ENCODE assay signal across 16 cellular contexts in genomic region chr1:152752225-152752624, GRCh38. TPM values are rescaled to one million over a fixed set of nuclear protein-coding genes. Genes with fewer than 3 reads are reported as not detected.
DNase-seq lines count a peak whose midpoint lies in the region; ATAC-seq, FAIRE-seq and TF ChIP-seq lines count a peak whose summit lies in the region.
"Had no signal": no experiment of that assay in that cellular context is flagged by ENCODE, and none has a peak within 500 bp of the region (broad histone marks: within the 10 kb centered on the region; RNA-seq: fewer than 3 reads in every experiment).

No MANE protein-coding gene starts in this region.

- FAIRE-seq in A549 (lab: Jason Lieb, UNC) = no peak

- intact Hi-C loops in posterior vena cava (cut with DNase I) (no loop called here), aorta (cut with DNase I) (no loop called here)

- H3K4me1 ChIP-seq in A549 (no peaks in the 10 kb centered on the region), aorta (ENCODE audit: control insufficient read depth in 1 of 2, insufficient read depth in 2 of 2, low read length in 2 of 2) (no peaks in the 10 kb centered on the region)

- no peak for TF ChIP-seq POLR2A in A549 (IDR thresholded peaks at IDR 0.05; ENCODE audit: low read length)

- CTCF ChIA-PET in A549 (lab: Yijun Ruan, JAX) = interaction anchor here (1.4 kb wide), 1 partner anchor 118 kb away, joined by 3 read pairs; no protein-coding TSS in a partner anchor

- POLR2A ChIA-PET in A549 (lab: Yijun Ruan, JAX) = no interaction called here

- TF ChIP-seq EP300 in A549 (IDR thresholded peaks at IDR 0.05) = no peak

- H3K36me3 ChIP-seq in aorta (ENCODE audit: control insufficient read depth in 1 of 2, insufficient read depth in 2 of 2, low read length in 1 of 2) = no peaks in the 10 kb centered on the region

- 0% methylated on average over 1 of the region's 1 CpG for WGBS in A549 (ENCODE audit: missing lambda C conversion rate)
- 47 to 48% methylated on average over 1 of the region's 1 CpG for WGBS in aorta, 2 donors

- no peak for TF ChIP-seq RAD21 in A549 (conservative IDR thresholded peaks at IDR 0.05 in 1 of 2, IDR thresholded peaks at IDR 0.05 in 1 of 2)

- no peak overlapping the region for H3K27ac ChIP-seq in A549
- no peak overlapping the region for H3K27ac ChIP-seq in aorta (ENCODE audit: low read depth in 1 of 2, low read length in 2 of 2)
- H3K27ac ChIP-seq: C4-2B had no signal

- no peaks in the 10 kb centered on the region for H3K9me3 ChIP-seq in A549
- no peaks in the 10 kb centered on the region for H3K9me3 ChIP-seq in aorta (ENCODE audit: control insufficient read depth, low read length)

- in situ Hi-C loops in SK-MEL-5 (cut with HindIII; ENCODE audit: low pct_unique_long_range_greater_than_20kb, low sequenced_read_pairs) (no loop called here), G401 (cut with HindIII; ENCODE audit: low sequenced_read_pairs) (no loop called here)

- no peak overlapping the region for H3K4me3 ChIP-seq in A549
- H3K4me3 ChIP-seq in fibroblast of villous mesenchyme (ENCODE audit: low read depth, low read length) = no peak overlapping the region
- H3K4me3 ChIP-seq in aorta (ENCODE audit: low read length in 2 of 2) = no peak overlapping the region

- H3K4me2 ChIP-seq in A549 = no peak overlapping the region

- ATAC-seq in A549 (peak; percentile 45 to 81; a peak in 4 of 6 replicates), HG03565 (IDR thresholded peaks at IDR 0.05; ENCODE audit: unreplicated experiment) (no peak), aorta (ENCODE audit: low FRiP score) (no peak)

- peaks cover 0 to 3% of the 10 kb centered on the region in 2 donors for H3K27me3 ChIP-seq in aorta (ENCODE audit: control insufficient read depth in 1 of 2, insufficient read depth in 2 of 2, low read length in 1 of 2)

- TF ChIP-seq CTCF in A549 (IDR thresholded peaks at IDR 0.05) (no peak), fibroblast of villous mesenchyme (IDR thresholded peaks at IDR 0.05; ENCODE audit: insufficient read depth, low read depth, low read length) (no peak)

- peak in 1 of 2 experiments; percentile 43 for DNase-seq in A549 (ENCODE audit: low read depth in 1 of 2, low spot score in 1 of 2)
- DNase-seq in GM04503 (ENCODE audit: low read depth) = peak; percentile 86
- DNase-seq in SK-MEL-5 (ENCODE audit: low read depth, low spot score) = peak; percentile 46
- DNase-seq in fibroblast of villous mesenchyme (ENCODE audit: low read depth) = peak; percentile 34
- no peak for DNase-seq in posterior vena cava (ENCODE audit: low spot score)
- no peak for DNase-seq in aorta
- no peak for DNase-seq in G401 (ENCODE audit: low spot score)
- DNase-seq: activated CD4-positive, alpha-beta T cell treated with anti-CD3 and anti-CD28 coated beads for 48 hours; cerebellar nuclear complex; stimulated activated CD4-positive, alpha-beta T cell treated with anti-CD3 and anti-CD28 coated beads, Interleukin-4, amount 100 ng/mL, for 4 hours; stimulated activated naive CD4-positive, alpha-beta T cell treated with Interleukin-2 at 50 U/mL for 16 hours had no signal

TF ChIP-seq in A549, 52 proteins besides CTCF, POLR2A, EP300 and RAD21:
- no peak for TF ChIP-seq ATOH8 (CRISPR knock-in tag; IDR thresholded peaks at IDR 0.05; ENCODE audit: low read depth)
- TF ChIP-seq BHLHE40 (IDR thresholded peaks at IDR 0.05; ENCODE audit: low read depth, low read length) = no peak
- no peak for TF ChIP-seq CBX8 (IDR thresholded peaks at IDR 0.05)
- TF ChIP-seq FOSL2 (IDR thresholded peaks at IDR 0.05) = no peak
- 0 out of 2 replicates have a peak, but pooled peaks have one; percentile 10 for TF ChIP-seq FOSL2 (CRISPR knock-in tag; IDR thresholded peaks at IDR 0.05)

RNA-seq across cellular contexts. Expression of gene KPRP, which starts 5.6 kb away (rescaled TPM):
- polyA plus RNA-seq in A549 (2011; rRNA removed) (not detected in 2 replicates), A549 (2017; fragmentation: RNase III; extraction: RNeasy Plus Mini Kit Qiagen cat#74134 plus additional on column Dnase treatment) (not detected in 3 replicates), aorta (not detected)
- 0.01 TPM in 1 of 2 replicates, not detected in the other for polyA plus RNA-seq in A549 (2012; cell fraction: cytosol; rRNA removed)
- polyA plus RNA-seq in A549 (2012; cell fraction: nucleus; rRNA removed) = 0.02 and 0.04 TPM in 2 replicates
- 0.21 TPM in 1 of 2 replicates, not detected in the other for polyA minus RNA-seq in A549 (2011; rRNA and poly(A)+ RNA removed)
- not detected in 2 replicates for total RNA-seq in SK-MEL-5 (2014; rRNA removed; shearing (Covaris generic))
- not detected in 2 replicates for polyA plus RNA-seq in SK-MEL-5 (2015; cell fraction: cytosol; rRNA removed)
- polyA plus RNA-seq in SK-MEL-5 (2015; cell fraction: nucleus; rRNA removed) = not detected in 2 replicates
- total RNA-seq in fibroblast of villous mesenchyme (not detected in 2 replicates), posterior vena cava (not detected), aorta (not detected)
- total RNA-seq in G401 (2014; rRNA removed; shearing (Covaris generic)) = not detected in 2 replicates
- total RNA-seq: epithelial cell of proximal tubule, mononuclear cell, pulmonary artery endothelial cell had no signal

RNA-seq across cellular contexts. Expression of gene LCE1F, which starts 22.7 kb away (rescaled TPM):
- polyA plus RNA-seq in A549 (2011; rRNA removed) = not detected in 2 replicates
- polyA plus RNA-seq in A549 (2012; cell fraction: cytosol; rRNA removed) = not detected in 2 replicates
- not detected in 2 replicates for polyA plus RNA-seq in A549 (2012; cell fraction: nucleus; rRNA removed)
- not detected in 3 replicates for polyA plus RNA-seq in A549 (2017; fragmentation: RNase III; extraction: RNeasy Plus Mini Kit Qiagen cat#74134 plus additional on column Dnase treatment)
- not detected in 2 replicates for polyA minus RNA-seq in A549 (2011; rRNA and poly(A)+ RNA removed)
- total RNA-seq in SK-MEL-5 (2014; rRNA removed; shearing (Covaris generic)) = not detected in 2 replicates
- polyA plus RNA-seq in SK-MEL-5 (2015; cell fraction: cytosol; rRNA removed) = not detected in 2 replicates
- polyA plus RNA-seq in SK-MEL-5 (2015; cell fraction: nucleus; rRNA removed) = not detected in 2 replicates
- not detected in 2 replicates for total RNA-seq in fibroblast of villous mesenchyme
- not detected for total RNA-seq in posterior vena cava
- total RNA-seq in aorta = not detected
- polyA plus RNA-seq in aorta = not detected
- not detected in 2 replicates for total RNA-seq in G401 (2014; rRNA removed; shearing (Covaris generic))
- total RNA-seq: epithelial cell of proximal tubule, mononuclear cell, pulmonary artery endothelial cell had no signal

RNA-seq across cellular contexts. Expression of gene LCE1E, which starts 33.8 kb away (rescaled TPM):
- polyA plus RNA-seq in A549 (2011; rRNA removed) (not detected in 2 replicates), A549 (2017; fragmentation: RNase III; extraction: RNeasy Plus Mini Kit Qiagen cat#74134 plus additional on column Dnase treatment) (not detected in 3 replicates), aorta (not detected)
- polyA plus RNA-seq in A549 (2012; cell fraction: cytosol; rRNA removed) = not detected in 2 replicates
- polyA plus RNA-seq in A549 (2012; cell fraction: nucleus; rRNA removed) = not detected in 2 replicates
- polyA minus RNA-seq in A549 (2011; rRNA and poly(A)+ RNA removed) = not detected in 2 replicates
- total RNA-seq in SK-MEL-5 (2014; rRNA removed; shearing (Covaris generic)) = not detected in 2 replicates
- not detected in 2 replicates for polyA plus RNA-seq in SK-MEL-5 (2015; cell fraction: cytosol; rRNA removed)
- polyA plus RNA-seq in SK-MEL-5 (2015; cell fraction: nucleus; rRNA removed) = not detected in 2 replicates
- total RNA-seq in fibroblast of villous mesenchyme (not detected in 2 replicates), posterior vena cava (not detected), aorta (not detected)
- total RNA-seq in G401 (2014; rRNA removed; shearing (Covaris generic)) = not detected in 2 replicates
- total RNA-seq: epithelial cell of proximal tubule, mononuclear cell, pulmonary artery endothelial cell had no signal

RNA-seq across cellular contexts. Expression of gene LCE4A, which starts 44.3 kb away (rescaled TPM):
- polyA plus RNA-seq in A549 (2011; rRNA removed) = not detected in 2 replicates
- not detected in 2 replicates for polyA plus RNA-seq in A549 (2012; cell fraction: cytosol; rRNA removed)
- not detected in 2 replicates for polyA plus RNA-seq in A549 (2012; cell fraction: nucleus; rRNA removed)
- polyA plus RNA-seq in A549 (2017; fragmentation: RNase III; extraction: RNeasy Plus Mini Kit Qiagen cat#74134 plus additional on column Dnase treatment) = not detected in 3 replicates
- polyA minus RNA-seq in A549 (2011; rRNA and poly(A)+ RNA removed) = not detected in 2 replicates
- not detected in 2 replicates for total RNA-seq in SK-MEL-5 (2014; rRNA removed; shearing (Covaris generic))
- polyA plus RNA-seq in SK-MEL-5 (2015; cell fraction: cytosol; rRNA removed) = not detected in 2 replicates
- polyA plus RNA-seq in SK-MEL-5 (2015; cell fraction: nucleus; rRNA removed) = not detected in 2 replicates
- total RNA-seq in fibroblast of villous mesenchyme = not detected in 2 replicates
- not detected for total RNA-seq in posterior vena cava
- total RNA-seq in aorta = not detected
- not detected for polyA plus RNA-seq in aorta
- not detected in 2 replicates for total RNA-seq in G401 (2014; rRNA removed; shearing (Covaris generic))
- total RNA-seq: epithelial cell of proximal tubule, mononuclear cell, pulmonary artery endothelial cell had no signal

RNA-seq across cellular contexts. Expression of gene LCE1D, which starts 44.3 kb away (rescaled TPM):
- polyA plus RNA-seq in A549 (2011; rRNA removed) = not detected in 2 replicates
- not detected in 2 replicates for polyA plus RNA-seq in A549 (2012; cell fraction: cytosol; rRNA removed)
- polyA plus RNA-seq in A549 (2012; cell fraction: nucleus; rRNA removed) = not detected in 2 replicates
- polyA plus RNA-seq in A549 (2017; fragmentation: RNase III; extraction: RNeasy Plus Mini Kit Qiagen cat#74134 plus additional on column Dnase treatment) = not detected in 3 replicates
- polyA minus RNA-seq in A549 (2011; rRNA and poly(A)+ RNA removed) = not detected in 2 replicates
- not detected in 2 replicates for total RNA-seq in SK-MEL-5 (2014; rRNA removed; shearing (Covaris generic))
- not detected in 2 replicates for polyA plus RNA-seq in SK-MEL-5 (2015; cell fraction: cytosol; rRNA removed)
- not detected in 2 replicates for polyA plus RNA-seq in SK-MEL-5 (2015; cell fraction: nucleus; rRNA removed)
- total RNA-seq in fibroblast of villous mesenchyme = not detected in 2 replicates
- not detected for total RNA-seq in posterior vena cava
- not detected for total RNA-seq in aorta
- polyA plus RNA-seq in aorta = not detected
- not detected in 2 replicates for total RNA-seq in G401 (2014; rRNA removed; shearing (Covaris generic))
- total RNA-seq: epithelial cell of proximal tubule, mononuclear cell, pulmonary artery endothelial cell had no signal

Comparison
In these comparisons a context has a peak if more than half of its experiments do, and no peak if none do; other contexts are left out.
1. ATAC-seq: peak in A549 (2 of 2); none in HG03565 (single experiment) and aorta (single experiment).
2. DNase-seq: peak in GM04503 (single experiment), SK-MEL-5 (single experiment) and fibroblast of villous mesenchyme (single experiment); none in posterior vena cava (single experiment), aorta (0 of 2) and G401 (single experiment).